In genomic region chr1:192538407-192539311, GRCh38 we compare ENCODE assay signal across 9 cellular contexts. TPM values are rescaled to one million over a fixed set of nuclear protein-coding genes. Genes with fewer than 3 reads are reported as not detected.
DNase-seq lines count a peak whose midpoint lies in the region; ATAC-seq and TF ChIP-seq lines count a peak whose summit lies in the region.
"Had no signal": no experiment of that assay in that cellular context is flagged by ENCODE, and none has a peak within 500 bp of the region (broad histone marks: within the 10 kb centered on the region; RNA-seq: fewer than 3 reads in every experiment).

No MANE protein-coding gene starts in this region.

- no peak overlapping the region for H3K4me3 ChIP-seq in hepatocyte
- H3K4me3 ChIP-seq in upper lobe of left lung: no peak overlapping the region

- H3K36me3 Mint-ChIP-seq in activated T-cell treated with anti-CD3 and anti-CD28 coated beads, Interleukin-2, amount 50 U/mL, for 4 hours (ENCODE audit: insufficient read depth): no peaks in the 10 kb centered on the region

- no peaks in the 10 kb centered on the region for H3K79me2 ChIP-seq in hepatocyte

- WGBS in hepatocyte (ENCODE audit: low lambda C conversion rate, missing lambda C conversion rate): 63% methylated on average over 3 of the region's 3 CpGs
- WGBS in upper lobe of left lung, 2 donors: 44 to 57% methylated on average over 3 of the region's 3 CpGs

- no peak for TF ChIP-seq CTCF in hepatocyte (IDR thresholded peaks at IDR 0.05; ENCODE audit: poor library complexity)
- no peak for TF ChIP-seq CTCF in upper lobe of left lung (IDR thresholded peaks at IDR 0.05)

- H4K20me1 ChIP-seq in hepatocyte (ENCODE audit: insufficient read depth, poor library complexity, severe bottlenecking): no peaks in the 10 kb centered on the region

- no peak overlapping the region for H3K4me3 Mint-ChIP-seq in activated T-cell treated with anti-CD3 and anti-CD28 coated beads, Interleukin-2, amount 50 U/mL, for 4 hours

- peak; percentile 67 to 71 for ATAC-seq in activated T-cell treated with anti-CD3 and anti-CD28 coated beads, Interleukin-2, amount 50 U/mL, for 4 hours
- ATAC-seq in HG02970 (IDR thresholded peaks at IDR 0.05; ENCODE audit: low FRiP score, unreplicated experiment): peak; percentile 83
- peak; percentile 15 for ATAC-seq in SK-N-SH treated with all-trans-retinoic acid at 6 μM for 48 hours
- ATAC-seq in upper lobe of left lung (ENCODE audit: low FRiP score in 2 of 2): peak in 1 of 2 donors; percentile 71

- H3K27ac ChIP-seq in hepatocyte (peak overlapping the region; percentile 90), upper lobe of left lung (peak overlapping the region in 3 of 4 donors; percentile 49 to 78 (median 53))

- H3K9me3 Mint-ChIP-seq in activated T-cell treated with anti-CD3 and anti-CD28 coated beads, Interleukin-2, amount 50 U/mL, for 4 hours: no peaks in the 10 kb centered on the region

- DNase-seq in activated T-cell treated with anti-CD3 and anti-CD28 coated beads, Interleukin-2, amount 50 U/mL, for 4 hours: no peak
- no peak for DNase-seq in activated T-cell treated with anti-CD3 and anti-CD28 coated beads, Interleukin-2, amount 50 U/mL, for 48 hours
- peak; percentile 29 for DNase-seq in hepatocyte (ENCODE audit: low spot score)
- no peak for DNase-seq in upper lobe of left lung
- no peak for DNase-seq in NCI-H82 (lab: John Stamatoyannopoulos, UW)
- DNase-seq in T1000 (lab: John Stamatoyannopoulos, UW): no peak

- H3K27me3 Mint-ChIP-seq in activated T-cell treated with anti-CD3 and anti-CD28 coated beads, Interleukin-2, amount 50 U/mL, for 4 hours (ENCODE audit: low read depth): no peaks in the 10 kb centered on the region

- H3K36me3 ChIP-seq in hepatocyte (replicated peaks; ENCODE audit: insufficient read depth, low read depth) (no peaks in the 10 kb centered on the region), upper lobe of left lung (no peaks in the 10 kb centered on the region)

- TF ChIP-seq EP300 in upper lobe of left lung (IDR thresholded peaks at IDR 0.05): no peak

- peak overlapping the region; percentile 23 for H3K4me2 ChIP-seq in hepatocyte

- no peaks in the 10 kb centered on the region for H3K9me2 ChIP-seq in hepatocyte (replicated peaks; ENCODE audit: insufficient read depth)

- no peak overlapping the region for H2AFZ ChIP-seq in hepatocyte

- H3K9me3 ChIP-seq in hepatocyte (ENCODE audit: low read depth) (no peaks in the 10 kb centered on the region), upper lobe of left lung (no peaks in the 10 kb centered on the region)

- peak in 1 of 4 donors; percentile 42 for TF ChIP-seq POLR2A in upper lobe of left lung (IDR thresholded peaks at IDR 0.05)

- peaks cover 42% of the 10 kb centered on the region for H3K4me1 Mint-ChIP-seq in activated T-cell treated with anti-CD3 and anti-CD28 coated beads, Interleukin-2, amount 50 U/mL, for 4 hours (ENCODE audit: low read depth)

- H3K4me1 ChIP-seq in hepatocyte (ENCODE audit: insufficient read depth) (peaks cover 17% of the 10 kb centered on the region), upper lobe of left lung (peaks cover 0 to 12% (median 8%) of the 10 kb centered on the region in 4 donors)

- no peaks in the 10 kb centered on the region for H3K27me3 ChIP-seq in hepatocyte
- H3K27me3 ChIP-seq in upper lobe of left lung: no peaks in the 10 kb centered on the region

TF ChIP-seq in SK-N-SH treated with all-trans-retinoic acid at 6 μM for 48 hours, 23 proteins besides CTCF, POLR2A, EP300 and RAD21:
- TF ChIP-seq BACH2 (CRISPR knock-in tag; IDR thresholded peaks at IDR 0.05; ENCODE audit: borderline replicate concordance): no peak
- TF ChIP-seq TCF4 (CRISPR knock-in tag; IDR thresholded peaks at IDR 0.05; ENCODE audit: borderline replicate concordance): no peak
- no peak for TF ChIP-seq POU6F1 (CRISPR knock-in tag; IDR thresholded peaks at IDR 0.05; ENCODE audit: borderline replicate concordance, low read depth)
- no peak for TF ChIP-seq ZNF565 (CRISPR knock-in tag; conservative IDR thresholded peaks at IDR 0.05; ENCODE audit: low read depth)
- no peak for TF ChIP-seq CSDC2 (CRISPR knock-in tag; IDR thresholded peaks at IDR 0.05)
- TF ChIP-seq SNAI2 (CRISPR knock-in tag; IDR thresholded peaks at IDR 0.05): no peak
- 0 out of 2 replicates have a peak, but pooled peaks have one; percentile 5 for TF ChIP-seq ZC3H10 (CRISPR knock-in tag; IDR thresholded peaks at IDR 0.05)
- no peak for TF ChIP-seq ZFP30 (CRISPR knock-in tag; IDR thresholded peaks at IDR 0.05)

RNA-seq across cellular contexts. Expression of gene RGS1, which starts 36.9 kb away (rescaled TPM):
- total RNA-seq in activated T-cell treated with anti-CD3 and anti-CD28 coated beads, Interleukin-2, amount 50 U/mL, for 4 hours: 10 to 100 TPM; 31.7 to 47.6 (median 34.4) TPM
- 4.8 and 9.8 TPM in 2 replicates for total RNA-seq in hepatocyte
- polyA plus RNA-seq in hepatocyte: 4.0 and 5.6 TPM in 2 replicates
- 10 to 100 TPM; 30.1 to 96.0 (median 48.5) TPM for total RNA-seq in upper lobe of left lung
- total RNA-seq: bronchial epithelial cell had no signal
